In the genomic region with DNA sequence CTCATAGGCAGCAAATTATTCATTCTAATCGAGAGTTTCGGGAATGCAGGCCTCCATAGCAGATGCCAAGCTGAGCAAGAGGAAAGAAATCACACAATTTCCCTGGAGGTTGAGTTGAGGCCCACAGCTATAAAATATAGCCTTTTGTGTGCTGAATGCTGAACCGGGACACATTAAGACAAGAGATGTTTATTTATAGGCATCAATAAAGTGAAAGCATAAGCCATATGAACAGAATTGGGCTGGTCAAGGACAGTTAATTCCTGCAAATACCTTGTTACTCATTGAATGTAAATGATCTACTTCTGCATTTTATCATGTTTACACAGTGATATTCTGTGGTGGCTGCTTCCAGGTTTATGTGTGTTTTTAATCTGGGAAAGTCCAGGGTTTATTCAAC, we compare ENCODE assay signal across 16 cellular contexts.
DNase-seq lines count a peak whose midpoint lies in the region; ATAC-seq and TF ChIP-seq lines count a peak whose summit lies in the region.
"Had no signal": no experiment of that assay in that cellular context is flagged by ENCODE, and none has a peak within 500 bp of the region (broad histone marks: within the 10 kb centered on the region; RNA-seq: fewer than 3 reads in every experiment).

No MANE protein-coding gene starts in this region.

- peak overlapping the region; percentile 42 for H3K27ac ChIP-seq in 22Rv1
- H3K27ac ChIP-seq: breast epithelium, SK-N-MC, upper lobe of left lung had no signal

- no peaks in the 10 kb centered on the region for H3K36me3 Mint-ChIP-seq in activated naive CD4-positive, alpha-beta T cell treated with anti-CD3 and anti-CD28 coated beads for 36 hours (ENCODE audit: low read depth)
- H3K36me3 Mint-ChIP-seq in activated CD8-positive, alpha-beta T cell treated with anti-CD3 and anti-CD28 coated beads for 36 hours (ENCODE audit: low read depth), result no peaks in the 10 kb centered on the region
- H3K36me3 Mint-ChIP-seq: naive thymus-derived CD8-positive, alpha-beta T cell had no signal

- DNase-seq in NCI-H187 (lab: John Stamatoyannopoulos, UW) (peak; percentile 28 to 32), mucosa of descending colon (peak in 1 of 3 donors; percentile 25)
- DNase-seq in activated CD4-positive, alpha-beta T cell treated with anti-CD3 and anti-CD28 coated beads, Interleukin-2, amount 50 U/mL, for 1 hour, result no peak
- no peak for DNase-seq in activated naive CD4-positive, alpha-beta T cell treated with anti-CD3 and anti-CD28 coated beads for 36 hours
- no peak for DNase-seq in activated CD8-positive, alpha-beta T cell treated with anti-CD3 and anti-CD28 coated beads for 36 hours
- DNase-seq: activated CD8-positive, alpha-beta memory T cell treated with anti-CD3 and anti-CD28 coated beads for 24 hours; GF-D8; naive thymus-derived CD8-positive, alpha-beta T cell; retina; stimulated activated CD4-positive, alpha-beta T cell treated with anti-CD3 and anti-CD28 coated beads, Interleukin-2, amount 100 ng/mL, for 24 hours; upper lobe of left lung had no signal

- TF ChIP-seq CTCF in 22Rv1 (IDR thresholded peaks at IDR 0.05), result no peak
- no peak for TF ChIP-seq CTCF in mucosa of descending colon (IDR thresholded peaks at IDR 0.05)
- TF ChIP-seq CTCF in activated CD8-positive, alpha-beta T cell treated with anti-CD3 and anti-CD28 coated beads for 36 hours (IDR thresholded peaks at IDR 0.05), result no peak

- no peaks in the 10 kb centered on the region for H3K27me3 Mint-ChIP-seq in activated naive CD4-positive, alpha-beta T cell treated with anti-CD3 and anti-CD28 coated beads for 36 hours (ENCODE audit: low read depth)
- H3K27me3 Mint-ChIP-seq in activated CD8-positive, alpha-beta T cell treated with anti-CD3 and anti-CD28 coated beads for 36 hours, result no peaks in the 10 kb centered on the region
- H3K27me3 Mint-ChIP-seq: naive thymus-derived CD8-positive, alpha-beta T cell had no signal

- no peak overlapping the region for H3K4me3 Mint-ChIP-seq in activated naive CD4-positive, alpha-beta T cell treated with anti-CD3 and anti-CD28 coated beads for 36 hours
- H3K4me3 Mint-ChIP-seq in activated CD8-positive, alpha-beta T cell treated with anti-CD3 and anti-CD28 coated beads for 36 hours, result no peak overlapping the region
- H3K4me3 Mint-ChIP-seq: naive thymus-derived CD8-positive, alpha-beta T cell had no signal

- CTCF ChIA-PET in activated naive CD4-positive, alpha-beta T cell treated with anti-CD3 and anti-CD28 coated beads for 36 hours (lab: Charles Lee), result no interaction called here
- CTCF ChIA-PET in activated CD8-positive, alpha-beta T cell treated with anti-CD3 and anti-CD28 coated beads for 36 hours (lab: Charles Lee), result no interaction called here

- no peaks in the 10 kb centered on the region for H3K4me1 Mint-ChIP-seq in activated naive CD4-positive, alpha-beta T cell treated with anti-CD3 and anti-CD28 coated beads for 36 hours (ENCODE audit: low read depth)
- no peaks in the 10 kb centered on the region for H3K4me1 Mint-ChIP-seq in activated CD8-positive, alpha-beta T cell treated with anti-CD3 and anti-CD28 coated beads for 36 hours (ENCODE audit: low read depth)

- H3K27ac Mint-ChIP-seq in activated naive CD4-positive, alpha-beta T cell treated with anti-CD3 and anti-CD28 coated beads for 36 hours, result no peak overlapping the region
- H3K27ac Mint-ChIP-seq in activated CD8-positive, alpha-beta T cell treated with anti-CD3 and anti-CD28 coated beads for 36 hours, result no peak overlapping the region
- H3K27ac Mint-ChIP-seq: naive thymus-derived CD8-positive, alpha-beta T cell had no signal

- ATAC-seq in mucosa of descending colon (peak; percentile 83), HG03108 (IDR thresholded peaks at IDR 0.05; ENCODE audit: unreplicated experiment) (no peak)
- no peak for ATAC-seq in activated CD8-positive, alpha-beta T cell treated with anti-CD3 and anti-CD28 coated beads for 36 hours
- ATAC-seq: naive thymus-derived CD8-positive, alpha-beta T cell had no signal

- H3K4me1 ChIP-seq in endocrine pancreas (ENCODE audit: control insufficient read depth, insufficient read depth, low read length) (no peaks in the 10 kb centered on the region), mucosa of descending colon (ENCODE audit: low read depth) (peaks cover 8% of the 10 kb centered on the region)
- H3K4me1 ChIP-seq: breast epithelium, upper lobe of left lung had no signal

- peak overlapping the region; percentile 31 for H3K4me3 ChIP-seq in endocrine pancreas (ENCODE audit: control insufficient read depth, insufficient read depth, low read length)
- no peak overlapping the region for H3K4me3 ChIP-seq in mucosa of descending colon
- H3K4me3 ChIP-seq: breast epithelium, SK-N-MC, upper lobe of left lung had no signal

- H3K9me3 ChIP-seq in endocrine pancreas (ENCODE audit: control insufficient read depth, low read length) (no peaks in the 10 kb centered on the region), mucosa of descending colon (no peaks in the 10 kb centered on the region)
- H3K9me3 ChIP-seq: breast epithelium, upper lobe of left lung had no signal

- POLR2A ChIA-PET in activated CD8-positive, alpha-beta T cell treated with anti-CD3 and anti-CD28 coated beads for 36 hours (lab: Charles Lee), result no interaction called here

- no peaks in the 10 kb centered on the region for H3K27me3 ChIP-seq in endocrine pancreas (ENCODE audit: control insufficient read depth, insufficient read depth, low read length)
- H3K27me3 ChIP-seq: breast epithelium, upper lobe of left lung had no signal

- H3K36me3 ChIP-seq in endocrine pancreas (ENCODE audit: control insufficient read depth, insufficient read depth, low read length), result no peaks in the 10 kb centered on the region
- no peaks in the 10 kb centered on the region for H3K36me3 ChIP-seq in mucosa of descending colon (ENCODE audit: low read depth)
- H3K36me3 ChIP-seq: breast epithelium, upper lobe of left lung had no signal

- no peaks in the 10 kb centered on the region for H3K9me3 Mint-ChIP-seq in activated naive CD4-positive, alpha-beta T cell treated with anti-CD3 and anti-CD28 coated beads for 36 hours
- no peaks in the 10 kb centered on the region for H3K9me3 Mint-ChIP-seq in activated CD8-positive, alpha-beta T cell treated with anti-CD3 and anti-CD28 coated beads for 36 hours

- intact Hi-C loops in mucosa of descending colon (cut with DNase I, micrococcal nuclease), result no loop called here
- intact Hi-C loops in activated naive CD4-positive, alpha-beta T cell treated with anti-CD3 and anti-CD28 coated beads for 36 hours (cut with micrococcal nuclease), result no loop called here
- intact Hi-C loops in activated CD8-positive, alpha-beta T cell treated with anti-CD3 and anti-CD28 coated beads for 36 hours (cut with micrococcal nuclease), result no loop called here

- H3K9ac ChIP-seq in endocrine pancreas (ENCODE audit: control insufficient read depth, insufficient read depth, low read length), result no peak overlapping the region

Comparison
In these comparisons a context has a peak if more than half of its experiments do, and no peak if none do; other contexts are left out.
1. DNase-seq: peak in NCI-H187 (2 of 2); none in activated CD4-positive, alpha-beta T cell treated with anti-CD3 and anti-CD28 coated beads, Interleukin-2, amount 50 U/mL, for 1 hour (single experiment), activated naive CD4-positive, alpha-beta T cell treated with anti-CD3 and anti-CD28 coated beads for 36 hours (single experiment) and activated CD8-positive, alpha-beta T cell treated with anti-CD3 and anti-CD28 coated beads for 36 hours (single experiment).